ENCODE assay signal across 1 cellular context in the genomic region with DNA sequence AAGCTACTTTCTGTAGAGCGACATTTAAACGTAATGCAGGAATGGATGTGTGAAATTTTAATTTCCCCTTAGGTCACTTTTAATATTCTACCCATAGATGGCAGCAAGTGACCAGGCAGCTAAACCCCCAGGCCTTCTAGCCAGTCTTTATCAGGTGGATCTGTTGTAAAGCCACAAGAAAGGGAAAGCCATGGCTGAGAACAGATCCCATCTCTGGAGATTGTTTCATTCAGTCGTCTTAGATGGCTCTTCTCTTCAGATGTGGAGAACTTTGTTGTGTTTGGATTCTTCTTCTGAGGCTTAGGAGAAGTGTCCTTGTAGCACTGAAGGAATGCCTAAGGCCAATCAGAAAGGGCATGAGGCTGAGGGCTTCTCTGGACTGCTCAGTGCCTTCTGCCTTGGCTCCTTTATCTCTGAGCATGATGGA.
TF ChIP-seq lines count a peak whose summit lies in the region.

No MANE protein-coding gene starts in this region.

TF ChIP-seq in GM23338, 12 proteins besides CTCF, POLR2A, EP300 and RAD21 (continued from another document):
- TF ChIP-seq, protein P1, sequence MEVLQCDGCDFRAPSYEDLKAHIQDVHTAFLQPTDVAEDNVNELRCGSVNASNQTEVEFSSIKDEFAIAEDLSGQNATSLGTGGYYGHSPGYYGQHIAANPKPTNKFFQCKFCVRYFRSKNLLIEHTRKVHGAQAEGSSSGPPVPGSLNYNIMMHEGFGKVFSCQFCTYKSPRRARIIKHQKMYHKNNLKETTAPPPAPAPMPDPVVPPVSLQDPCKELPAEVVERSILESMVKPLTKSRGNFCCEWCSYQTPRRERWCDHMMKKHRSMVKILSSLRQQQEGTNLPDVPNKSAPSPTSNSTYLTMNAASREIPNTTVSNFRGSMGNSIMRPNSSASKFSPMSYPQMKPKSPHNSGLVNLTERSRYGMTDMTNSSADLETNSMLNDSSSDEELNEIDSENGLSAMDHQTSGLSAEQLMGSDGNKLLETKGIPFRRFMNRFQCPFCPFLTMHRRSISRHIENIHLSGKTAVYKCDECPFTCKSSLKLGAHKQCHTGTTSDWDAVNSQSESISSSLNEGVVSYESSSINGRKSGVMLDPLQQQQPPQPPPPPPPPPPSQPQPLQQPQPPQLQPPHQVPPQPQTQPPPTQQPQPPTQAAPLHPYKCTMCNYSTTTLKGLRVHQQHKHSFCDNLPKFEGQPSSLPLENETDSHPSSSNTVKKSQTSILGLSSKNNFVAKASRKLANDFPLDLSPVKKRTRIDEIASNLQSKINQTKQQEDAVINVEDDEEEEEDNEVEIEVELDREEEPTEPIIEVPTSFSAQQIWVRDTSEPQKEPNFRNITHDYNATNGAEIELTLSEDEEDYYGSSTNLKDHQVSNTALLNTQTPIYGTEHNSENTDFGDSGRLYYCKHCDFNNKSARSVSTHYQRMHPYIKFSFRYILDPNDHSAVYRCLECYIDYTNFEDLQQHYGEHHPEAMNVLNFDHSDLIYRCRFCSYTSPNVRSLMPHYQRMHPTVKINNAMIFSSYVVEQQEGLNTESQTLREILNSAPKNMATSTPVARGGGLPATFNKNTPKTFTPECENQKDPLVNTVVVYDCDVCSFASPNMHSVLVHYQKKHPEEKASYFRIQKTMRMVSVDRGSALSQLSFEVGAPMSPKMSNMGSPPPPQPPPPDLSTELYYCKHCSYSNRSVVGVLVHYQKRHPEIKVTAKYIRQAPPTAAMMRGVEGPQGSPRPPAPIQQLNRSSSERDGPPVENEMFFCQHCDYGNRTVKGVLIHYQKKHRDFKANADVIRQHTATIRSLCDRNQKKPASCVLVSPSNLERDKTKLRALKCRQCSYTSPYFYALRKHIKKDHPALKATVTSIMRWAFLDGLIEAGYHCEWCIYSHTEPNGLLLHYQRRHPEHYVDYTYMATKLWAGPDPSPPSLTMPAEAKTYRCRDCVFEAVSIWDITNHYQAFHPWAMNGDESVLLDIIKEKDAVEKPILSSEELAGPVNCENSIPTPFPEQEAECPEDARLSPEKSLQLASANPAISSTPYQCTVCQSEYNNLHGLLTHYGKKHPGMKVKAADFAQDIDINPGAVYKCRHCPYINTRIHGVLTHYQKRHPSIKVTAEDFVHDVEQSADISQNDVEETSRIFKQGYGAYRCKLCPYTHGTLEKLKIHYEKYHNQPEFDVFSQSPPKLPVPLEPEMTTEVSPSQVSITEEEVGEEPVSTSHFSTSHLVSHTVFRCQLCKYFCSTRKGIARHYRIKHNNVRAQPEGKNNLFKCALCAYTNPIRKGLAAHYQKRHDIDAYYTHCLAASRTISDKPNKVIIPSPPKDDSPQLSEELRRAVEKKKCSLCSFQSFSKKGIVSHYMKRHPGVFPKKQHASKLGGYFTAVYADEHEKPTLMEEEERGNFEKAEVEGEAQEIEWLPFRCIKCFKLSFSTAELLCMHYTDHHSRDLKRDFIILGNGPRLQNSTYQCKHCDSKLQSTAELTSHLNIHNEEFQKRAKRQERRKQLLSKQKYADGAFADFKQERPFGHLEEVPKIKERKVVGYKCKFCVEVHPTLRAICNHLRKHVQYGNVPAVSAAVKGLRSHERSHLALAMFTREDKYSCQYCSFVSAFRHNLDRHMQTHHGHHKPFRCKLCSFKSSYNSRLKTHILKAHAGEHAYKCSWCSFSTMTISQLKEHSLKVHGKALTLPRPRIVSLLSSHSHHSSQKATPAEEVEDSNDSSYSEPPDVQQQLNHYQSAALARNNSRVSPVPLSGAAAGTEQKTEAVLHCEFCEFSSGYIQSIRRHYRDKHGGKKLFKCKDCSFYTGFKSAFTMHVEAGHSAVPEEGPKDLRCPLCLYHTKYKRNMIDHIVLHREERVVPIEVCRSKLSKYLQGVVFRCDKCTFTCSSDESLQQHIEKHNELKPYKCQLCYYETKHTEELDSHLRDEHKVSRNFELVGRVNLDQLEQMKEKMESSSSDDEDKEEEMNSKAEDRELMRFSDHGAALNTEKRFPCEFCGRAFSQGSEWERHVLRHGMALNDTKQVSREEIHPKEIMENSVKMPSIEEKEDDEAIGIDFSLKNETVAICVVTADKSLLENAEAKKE (CRISPR knock-in tag; IDR thresholded peaks at IDR 0.05), result no peak
- TF ChIP-seq POLR2AphosphoS5 (IDR thresholded peaks at IDR 0.05; ENCODE audit: low read depth) (no peak), EZH2phosphoT487 (IDR thresholded peaks at IDR 0.05; ENCODE audit: unreplicated experiment) (no peak), ZNF114 (CRISPR knock-in tag; IDR thresholded peaks at IDR 0.05) (no peak), NANOG (IDR thresholded peaks at IDR 0.05; ENCODE audit: borderline replicate concordance) (no peak), ZNF331 (CRISPR knock-in tag; IDR thresholded peaks at IDR 0.05; ENCODE audit: low read depth) (no peak), STAT1 (IDR thresholded peaks at IDR 0.05; ENCODE audit: unreplicated experiment) (no peak), JUNB (IDR thresholded peaks at IDR 0.05; ENCODE audit: unreplicated experiment) (no peak), EZH2 (IDR thresholded peaks at IDR 0.05; ENCODE audit: low read depth, unreplicated experiment) (no peak), CREB1 (CRISPR knock-in tag; IDR thresholded peaks at IDR 0.05; ENCODE audit: low read depth) (no peak)
- TF ChIP-seq, protein P2, sequence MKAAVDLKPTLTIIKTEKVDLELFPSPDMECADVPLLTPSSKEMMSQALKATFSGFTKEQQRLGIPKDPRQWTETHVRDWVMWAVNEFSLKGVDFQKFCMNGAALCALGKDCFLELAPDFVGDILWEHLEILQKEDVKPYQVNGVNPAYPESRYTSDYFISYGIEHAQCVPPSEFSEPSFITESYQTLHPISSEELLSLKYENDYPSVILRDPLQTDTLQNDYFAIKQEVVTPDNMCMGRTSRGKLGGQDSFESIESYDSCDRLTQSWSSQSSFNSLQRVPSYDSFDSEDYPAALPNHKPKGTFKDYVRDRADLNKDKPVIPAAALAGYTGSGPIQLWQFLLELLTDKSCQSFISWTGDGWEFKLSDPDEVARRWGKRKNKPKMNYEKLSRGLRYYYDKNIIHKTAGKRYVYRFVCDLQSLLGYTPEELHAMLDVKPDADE (IDR thresholded peaks at IDR 0.05), result no peak
